In the genomic region with DNA sequence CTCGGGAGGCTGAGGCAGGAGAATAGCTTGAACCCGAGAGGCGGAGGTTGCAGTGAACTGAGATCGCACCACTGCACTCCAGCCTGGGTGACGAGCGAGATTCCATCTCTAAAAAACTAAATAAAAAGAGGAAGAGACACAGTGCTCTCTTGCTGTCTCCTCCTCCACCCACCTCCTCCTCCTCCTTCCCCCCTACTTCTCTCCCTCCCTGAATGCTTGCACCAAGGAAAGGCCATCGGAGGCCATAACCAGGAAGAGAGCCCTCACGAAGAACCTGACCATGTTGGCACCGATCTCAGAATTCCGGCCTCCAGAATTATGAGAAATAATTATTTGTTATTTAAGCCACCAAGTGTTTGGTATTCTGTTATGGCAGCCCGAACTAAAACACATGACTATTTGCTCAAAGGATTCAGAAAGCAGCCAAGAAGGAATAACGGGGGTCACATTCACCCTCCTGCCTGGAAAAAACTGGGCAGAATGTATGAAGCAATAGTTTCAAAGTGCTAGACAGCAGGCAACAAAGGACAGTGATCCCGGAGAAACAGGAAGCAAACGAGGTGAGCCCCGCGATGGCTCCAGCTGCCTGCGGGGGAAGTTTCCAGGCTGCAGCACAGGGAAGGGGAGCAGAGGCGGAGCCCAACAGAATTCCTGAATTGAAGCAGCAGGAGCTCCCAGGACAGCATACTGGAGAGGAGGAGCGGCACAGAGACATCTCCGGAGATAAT, we compare ENCODE assay signal across 3 cellular contexts.
A peak's percentile ranks its signal among the peaks of the same experiment; 100 is the strongest.
TF ChIP-seq lines count a peak whose summit lies in the region.

No MANE protein-coding gene starts in this region.

TF ChIP-seq in SK-N-SH, 30 proteins besides CTCF, POLR2A, EP300 and RAD21:
- TF ChIP-seq YY1 (IDR thresholded peaks at IDR 0.05; ENCODE audit: low read depth): no peak
TF ChIP-seq in SK-N-SH: peak in this region for 0.

TF ChIP-seq in SK-N-SH treated with all-trans-retinoic acid at 6 μM for 48 hours, 23 proteins besides CTCF, POLR2A, EP300 and RAD21:
- TF ChIP-seq TCF4 (CRISPR knock-in tag; IDR thresholded peaks at IDR 0.05; ENCODE audit: borderline replicate concordance) (no peak), PPARA (CRISPR knock-in tag; IDR thresholded peaks at IDR 0.05; ENCODE audit: borderline replicate concordance) (no peak), ESRRG (CRISPR knock-in tag; IDR thresholded peaks at IDR 0.05) (no peak), RARB (CRISPR knock-in tag; IDR thresholded peaks at IDR 0.05) (no peak), SNAI2 (CRISPR knock-in tag; IDR thresholded peaks at IDR 0.05) (no peak), ZFP30 (CRISPR knock-in tag; IDR thresholded peaks at IDR 0.05) (no peak), ZNF8 (CRISPR knock-in tag; IDR thresholded peaks at IDR 0.05) (no peak), CSDC2 (CRISPR knock-in tag; IDR thresholded peaks at IDR 0.05) (no peak), GLIS3 (CRISPR knock-in tag; IDR thresholded peaks at IDR 0.05) (no peak), TOX (CRISPR knock-in tag; IDR thresholded peaks at IDR 0.05; ENCODE audit: borderline replicate concordance) (no peak), ZC3H10 (CRISPR knock-in tag; IDR thresholded peaks at IDR 0.05) (no peak), ARNTL (CRISPR knock-in tag; IDR thresholded peaks at IDR 0.05; ENCODE audit: borderline replicate concordance, low read depth) (no peak), ZFP3 (CRISPR knock-in tag; IDR thresholded peaks at IDR 0.05) (no peak), ZNF70 (CRISPR knock-in tag; IDR thresholded peaks at IDR 0.05) (no peak)
- TF ChIP-seq, protein P1, sequence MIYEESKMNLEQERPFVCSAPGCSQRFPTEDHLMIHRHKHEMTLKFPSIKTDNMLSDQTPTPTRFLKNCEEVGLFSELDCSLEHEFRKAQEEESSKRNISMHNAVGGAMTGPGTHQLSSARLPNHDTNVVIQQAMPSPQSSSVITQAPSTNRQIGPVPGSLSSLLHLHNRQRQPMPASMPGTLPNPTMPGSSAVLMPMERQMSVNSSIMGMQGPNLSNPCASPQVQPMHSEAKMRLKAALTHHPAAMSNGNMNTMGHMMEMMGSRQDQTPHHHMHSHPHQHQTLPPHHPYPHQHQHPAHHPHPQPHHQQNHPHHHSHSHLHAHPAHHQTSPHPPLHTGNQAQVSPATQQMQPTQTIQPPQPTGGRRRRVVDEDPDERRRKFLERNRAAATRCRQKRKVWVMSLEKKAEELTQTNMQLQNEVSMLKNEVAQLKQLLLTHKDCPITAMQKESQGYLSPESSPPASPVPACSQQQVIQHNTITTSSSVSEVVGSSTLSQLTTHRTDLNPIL (CRISPR knock-in tag; IDR thresholded peaks at IDR 0.05; ENCODE audit: low read depth): no peak
- TF ChIP-seq, protein P2, sequence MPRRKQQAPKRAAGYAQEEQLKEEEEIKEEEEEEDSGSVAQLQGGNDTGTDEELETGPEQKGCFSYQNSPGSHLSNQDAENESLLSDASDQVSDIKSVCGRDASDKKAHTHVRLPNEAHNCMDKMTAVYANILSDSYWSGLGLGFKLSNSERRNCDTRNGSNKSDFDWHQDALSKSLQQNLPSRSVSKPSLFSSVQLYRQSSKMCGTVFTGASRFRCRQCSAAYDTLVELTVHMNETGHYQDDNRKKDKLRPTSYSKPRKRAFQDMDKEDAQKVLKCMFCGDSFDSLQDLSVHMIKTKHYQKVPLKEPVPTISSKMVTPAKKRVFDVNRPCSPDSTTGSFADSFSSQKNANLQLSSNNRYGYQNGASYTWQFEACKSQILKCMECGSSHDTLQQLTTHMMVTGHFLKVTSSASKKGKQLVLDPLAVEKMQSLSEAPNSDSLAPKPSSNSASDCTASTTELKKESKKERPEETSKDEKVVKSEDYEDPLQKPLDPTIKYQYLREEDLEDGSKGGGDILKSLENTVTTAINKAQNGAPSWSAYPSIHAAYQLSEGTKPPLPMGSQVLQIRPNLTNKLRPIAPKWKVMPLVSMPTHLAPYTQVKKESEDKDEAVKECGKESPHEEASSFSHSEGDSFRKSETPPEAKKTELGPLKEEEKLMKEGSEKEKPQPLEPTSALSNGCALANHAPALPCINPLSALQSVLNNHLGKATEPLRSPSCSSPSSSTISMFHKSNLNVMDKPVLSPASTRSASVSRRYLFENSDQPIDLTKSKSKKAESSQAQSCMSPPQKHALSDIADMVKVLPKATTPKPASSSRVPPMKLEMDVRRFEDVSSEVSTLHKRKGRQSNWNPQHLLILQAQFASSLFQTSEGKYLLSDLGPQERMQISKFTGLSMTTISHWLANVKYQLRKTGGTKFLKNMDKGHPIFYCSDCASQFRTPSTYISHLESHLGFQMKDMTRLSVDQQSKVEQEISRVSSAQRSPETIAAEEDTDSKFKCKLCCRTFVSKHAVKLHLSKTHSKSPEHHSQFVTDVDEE (CRISPR knock-in tag; IDR thresholded peaks at IDR 0.05): no peak
- TF ChIP-seq, protein P3, sequence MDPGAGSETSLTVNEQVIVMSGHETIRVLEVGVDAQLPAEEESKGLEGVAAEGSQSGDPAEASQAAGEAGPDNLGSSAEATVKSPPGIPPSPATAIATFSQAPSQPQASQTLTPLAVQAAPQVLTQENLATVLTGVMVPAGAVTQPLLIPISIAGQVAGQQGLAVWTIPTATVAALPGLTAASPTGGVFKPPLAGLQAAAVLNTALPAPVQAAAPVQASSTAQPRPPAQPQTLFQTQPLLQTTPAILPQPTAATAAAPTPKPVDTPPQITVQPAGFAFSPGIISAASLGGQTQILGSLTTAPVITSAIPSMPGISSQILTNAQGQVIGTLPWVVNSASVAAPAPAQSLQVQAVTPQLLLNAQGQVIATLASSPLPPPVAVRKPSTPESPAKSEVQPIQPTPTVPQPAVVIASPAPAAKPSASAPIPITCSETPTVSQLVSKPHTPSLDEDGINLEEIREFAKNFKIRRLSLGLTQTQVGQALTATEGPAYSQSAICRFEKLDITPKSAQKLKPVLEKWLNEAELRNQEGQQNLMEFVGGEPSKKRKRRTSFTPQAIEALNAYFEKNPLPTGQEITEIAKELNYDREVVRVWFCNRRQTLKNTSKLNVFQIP (CRISPR knock-in tag; IDR thresholded peaks at IDR 0.05; ENCODE audit: borderline replicate concordance, low read depth): no peak

TF ChIP-seq in HepG2, 621 proteins besides CTCF, POLR2A, EP300 and RAD21 (continues in another document):
- TF ChIP-seq HNRNPLL (IDR thresholded peaks at IDR 0.05; ENCODE audit: low read depth, low read length, poor library complexity, severe bottlenecking) (no peak), ZNF619 (CRISPR knock-in tag; IDR thresholded peaks at IDR 0.05) (no peak), KDM4B (CRISPR knock-in tag; IDR thresholded peaks at IDR 0.05) (no peak), ZNF556 (CRISPR knock-in tag; IDR thresholded peaks at IDR 0.05; ENCODE audit: borderline replicate concordance) (peak; percentile 100), SKI (IDR thresholded peaks at IDR 0.05; ENCODE audit: partially characterized antibody) (no peak), RXRA (CRISPR knock-in tag; IDR thresholded peaks at IDR 0.05) (peak; percentile 60), ADNP (CRISPR knock-in tag; IDR thresholded peaks at IDR 0.05) (no peak), IRF2 (CRISPR knock-in tag; IDR thresholded peaks at IDR 0.05) (no peak), RBAK (CRISPR knock-in tag; IDR thresholded peaks at IDR 0.05) (no peak), ZNF180 (CRISPR knock-in tag; IDR thresholded peaks at IDR 0.05; ENCODE audit: borderline replicate concordance, low read depth) (no peak), ZNF773 (CRISPR knock-in tag; IDR thresholded peaks at IDR 0.05; ENCODE audit: borderline replicate concordance) (no peak), REXO4 (CRISPR knock-in tag; IDR thresholded peaks at IDR 0.05; ENCODE audit: borderline replicate concordance) (no peak), YEATS4 (CRISPR knock-in tag; IDR thresholded peaks at IDR 0.05; ENCODE audit: borderline replicate concordance) (peak; percentile 32; the same call in 1 of the 2 replicates), ZZZ3 (CRISPR knock-in tag; IDR thresholded peaks at IDR 0.05; ENCODE audit: borderline replicate concordance) (no peak), ARNT2 (CRISPR knock-in tag; IDR thresholded peaks at IDR 0.05; ENCODE audit: low read depth) (peak; percentile 38; the same call in 1 of the 2 replicates), ZNF703 (CRISPR knock-in tag; IDR thresholded peaks at IDR 0.05; ENCODE audit: borderline replicate concordance) (no peak), STAT5B (CRISPR knock-in tag; IDR thresholded peaks at IDR 0.05) (no peak), GABPB1 (CRISPR knock-in tag; IDR thresholded peaks at IDR 0.05) (peak; percentile 61), RFX5 (IDR thresholded peaks at IDR 0.05; ENCODE audit: low read depth, low read length) (no peak), ZNF577 (CRISPR knock-in tag; IDR thresholded peaks at IDR 0.05; ENCODE audit: borderline replicate concordance, low read depth) (no peak), SIX1 (CRISPR knock-in tag; IDR thresholded peaks at IDR 0.05; ENCODE audit: borderline replicate concordance) (no peak), KAT7 (CRISPR knock-in tag; IDR thresholded peaks at IDR 0.05; ENCODE audit: borderline replicate concordance) (no peak), ZNF33A (CRISPR knock-in tag; IDR thresholded peaks at IDR 0.05; ENCODE audit: borderline replicate concordance) (no peak), HMG20B (CRISPR knock-in tag; conservative IDR thresholded peaks at IDR 0.05) (no peak), ZFP90 (CRISPR knock-in tag; IDR thresholded peaks at IDR 0.05; ENCODE audit: borderline replicate concordance) (no peak), ZSCAN9 (CRISPR knock-in tag; IDR thresholded peaks at IDR 0.05; ENCODE audit: borderline replicate concordance) (no peak), BHLHE40 (IDR thresholded peaks at IDR 0.05; ENCODE audit: low read length) (no peak), NCOR1 (IDR thresholded peaks at IDR 0.05; ENCODE audit: borderline replicate concordance, low read length) (0 out of 2 replicates have a peak, but pooled peaks have one; percentile 40), ZNF234 (CRISPR knock-in tag; conservative IDR thresholded peaks at IDR 0.05) (no peak), ZNF761 (CRISPR knock-in tag; conservative IDR thresholded peaks at IDR 0.05) (no peak), MED1 (CRISPR knock-in tag; IDR thresholded peaks at IDR 0.05) (peak; percentile 35)
- TF ChIP-seq, protein P4, sequence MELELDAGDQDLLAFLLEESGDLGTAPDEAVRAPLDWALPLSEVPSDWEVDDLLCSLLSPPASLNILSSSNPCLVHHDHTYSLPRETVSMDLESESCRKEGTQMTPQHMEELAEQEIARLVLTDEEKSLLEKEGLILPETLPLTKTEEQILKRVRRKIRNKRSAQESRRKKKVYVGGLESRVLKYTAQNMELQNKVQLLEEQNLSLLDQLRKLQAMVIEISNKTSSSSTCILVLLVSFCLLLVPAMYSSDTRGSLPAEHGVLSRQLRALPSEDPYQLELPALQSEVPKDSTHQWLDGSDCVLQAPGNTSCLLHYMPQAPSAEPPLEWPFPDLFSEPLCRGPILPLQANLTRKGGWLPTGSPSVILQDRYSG (CRISPR knock-in tag; IDR thresholded peaks at IDR 0.05): no peak
- TF ChIP-seq, protein P5, sequence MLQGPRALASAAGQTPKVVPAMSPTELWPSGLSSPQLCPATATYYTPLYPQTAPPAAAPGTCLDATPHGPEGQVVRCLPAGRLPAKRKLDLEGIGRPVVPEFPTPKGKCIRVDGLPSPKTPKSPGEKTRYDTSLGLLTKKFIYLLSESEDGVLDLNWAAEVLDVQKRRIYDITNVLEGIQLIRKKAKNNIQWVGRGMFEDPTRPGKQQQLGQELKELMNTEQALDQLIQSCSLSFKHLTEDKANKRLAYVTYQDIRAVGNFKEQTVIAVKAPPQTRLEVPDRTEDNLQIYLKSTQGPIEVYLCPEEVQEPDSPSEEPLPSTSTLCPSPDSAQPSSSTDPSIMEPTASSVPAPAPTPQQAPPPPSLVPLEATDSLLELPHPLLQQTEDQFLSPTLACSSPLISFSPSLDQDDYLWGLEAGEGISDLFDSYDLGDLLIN (CRISPR knock-in tag; IDR thresholded peaks at IDR 0.05; ENCODE audit: borderline replicate concordance): no peak
- TF ChIP-seq, protein P6, sequence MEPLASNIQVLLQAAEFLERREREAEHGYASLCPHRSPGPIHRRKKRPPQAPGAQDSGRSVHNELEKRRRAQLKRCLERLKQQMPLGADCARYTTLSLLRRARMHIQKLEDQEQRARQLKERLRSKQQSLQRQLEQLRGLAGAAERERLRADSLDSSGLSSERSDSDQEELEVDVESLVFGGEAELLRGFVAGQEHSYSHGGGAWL (CRISPR knock-in tag; IDR thresholded peaks at IDR 0.05): no peak
- TF ChIP-seq, protein P7, sequence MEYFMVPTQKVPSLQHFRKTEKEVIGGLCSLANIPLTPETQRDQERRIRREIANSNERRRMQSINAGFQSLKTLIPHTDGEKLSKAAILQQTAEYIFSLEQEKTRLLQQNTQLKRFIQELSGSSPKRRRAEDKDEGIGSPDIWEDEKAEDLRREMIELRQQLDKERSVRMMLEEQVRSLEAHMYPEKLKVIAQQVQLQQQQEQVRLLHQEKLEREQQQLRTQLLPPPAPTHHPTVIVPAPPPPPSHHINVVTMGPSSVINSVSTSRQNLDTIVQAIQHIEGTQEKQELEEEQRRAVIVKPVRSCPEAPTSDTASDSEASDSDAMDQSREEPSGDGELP (IDR thresholded peaks at IDR 0.05; ENCODE audit: borderline replicate concordance, low read depth): peak; percentile 54; the same call in 1 of the 2 replicates
- TF ChIP-seq, protein P8, sequence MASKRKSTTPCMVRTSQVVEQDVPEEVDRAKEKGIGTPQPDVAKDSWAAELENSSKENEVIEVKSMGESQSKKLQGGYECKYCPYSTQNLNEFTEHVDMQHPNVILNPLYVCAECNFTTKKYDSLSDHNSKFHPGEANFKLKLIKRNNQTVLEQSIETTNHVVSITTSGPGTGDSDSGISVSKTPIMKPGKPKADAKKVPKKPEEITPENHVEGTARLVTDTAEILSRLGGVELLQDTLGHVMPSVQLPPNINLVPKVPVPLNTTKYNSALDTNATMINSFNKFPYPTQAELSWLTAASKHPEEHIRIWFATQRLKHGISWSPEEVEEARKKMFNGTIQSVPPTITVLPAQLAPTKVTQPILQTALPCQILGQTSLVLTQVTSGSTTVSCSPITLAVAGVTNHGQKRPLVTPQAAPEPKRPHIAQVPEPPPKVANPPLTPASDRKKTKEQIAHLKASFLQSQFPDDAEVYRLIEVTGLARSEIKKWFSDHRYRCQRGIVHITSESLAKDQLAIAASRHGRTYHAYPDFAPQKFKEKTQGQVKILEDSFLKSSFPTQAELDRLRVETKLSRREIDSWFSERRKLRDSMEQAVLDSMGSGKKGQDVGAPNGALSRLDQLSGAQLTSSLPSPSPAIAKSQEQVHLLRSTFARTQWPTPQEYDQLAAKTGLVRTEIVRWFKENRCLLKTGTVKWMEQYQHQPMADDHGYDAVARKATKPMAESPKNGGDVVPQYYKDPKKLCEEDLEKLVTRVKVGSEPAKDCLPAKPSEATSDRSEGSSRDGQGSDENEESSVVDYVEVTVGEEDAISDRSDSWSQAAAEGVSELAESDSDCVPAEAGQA (IDR thresholded peaks at IDR 0.05; ENCODE audit: low read depth): no peak
- TF ChIP-seq, protein P8 (CRISPR knock-in tag; IDR thresholded peaks at IDR 0.05; ENCODE audit: borderline replicate concordance): no peak
